ENCODE assay signal across 1 cellular context in the genomic region with DNA sequence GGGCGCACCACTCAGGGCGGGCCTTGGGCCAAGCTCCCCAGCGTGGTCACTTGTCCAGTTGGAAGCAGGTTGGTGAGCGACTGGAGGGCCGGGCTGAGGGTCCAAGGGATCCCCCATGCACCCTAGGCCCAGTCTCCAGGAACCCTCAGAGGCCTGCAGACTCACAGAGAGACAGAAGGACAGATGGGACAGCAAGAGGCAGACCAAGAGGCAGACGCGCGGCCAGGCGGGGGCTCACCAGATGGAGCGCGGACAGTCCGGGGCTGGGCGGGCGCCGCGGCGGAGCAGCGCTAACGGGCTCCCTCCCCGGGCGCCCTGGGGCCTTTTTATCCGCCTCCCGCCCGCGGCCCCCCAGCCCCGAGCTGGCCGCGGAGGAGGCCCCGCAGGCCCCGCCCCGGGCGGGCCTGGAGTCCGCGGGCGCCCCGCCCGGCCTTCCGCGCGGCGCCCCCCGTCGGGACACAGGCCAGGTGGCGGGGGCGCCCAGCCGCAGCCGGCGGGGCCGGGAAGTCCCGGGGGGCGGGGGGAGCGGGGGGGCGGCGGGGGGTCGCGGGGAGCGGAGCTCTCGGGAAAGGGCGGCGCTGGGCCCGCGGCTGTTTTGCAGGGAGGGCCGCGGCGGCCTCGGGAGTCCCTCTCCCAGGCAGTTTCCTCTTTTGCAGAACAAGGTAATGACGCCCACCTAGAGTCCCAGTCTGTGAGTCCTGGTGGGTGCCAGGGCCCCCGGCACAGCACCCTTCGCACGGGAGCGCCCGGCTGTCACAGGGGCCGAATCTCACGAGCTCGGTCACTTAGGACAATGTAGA.
A peak's percentile ranks its signal among the peaks of the same experiment; 100 is the strongest.
TF ChIP-seq lines count a peak whose summit lies in the region.

Gene LOXL4 (minus strand): TSS at position 301 of the 800 bp plus-strand sequence. CDS start 5,175 bp downstream, outside the sequence.

TF ChIP-seq in GM12878, 131 proteins besides CTCF, POLR2A, EP300 and RAD21:
- TF ChIP-seq, protein P1, sequence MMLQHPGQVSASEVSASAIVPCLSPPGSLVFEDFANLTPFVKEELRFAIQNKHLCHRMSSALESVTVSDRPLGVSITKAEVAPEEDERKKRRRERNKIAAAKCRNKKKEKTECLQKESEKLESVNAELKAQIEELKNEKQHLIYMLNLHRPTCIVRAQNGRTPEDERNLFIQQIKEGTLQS (IDR thresholded peaks at IDR 0.05; ENCODE audit: borderline replicate concordance, extremely low read depth, low read depth, low read length) = no peak
- 0 out of 4 replicates have a peak, but pooled peaks of 1 of the 2 experiments have one; percentile 8 for TF ChIP-seq BHLHE40 (IDR thresholded peaks at IDR 0.05; ENCODE audit: borderline replicate concordance in 1 of 2, low read depth in 2 of 2, low read length in 1 of 2)
- TF ChIP-seq WRNIP1 (IDR thresholded peaks at IDR 0.05; ENCODE audit: borderline replicate concordance, low read depth, low read length) = no peak
